8 cellular contexts compared by ENCODE assay signal in genomic region chr1:100037665-100038400, GRCh38.
DNase-seq lines count a peak whose midpoint lies in the region; ATAC-seq and TF ChIP-seq lines count a peak whose summit lies in the region.

No MANE protein-coding gene starts in this region.

- peak; percentile 93 for TF ChIP-seq POLR2A in right lobe of liver (IDR thresholded peaks at IDR 0.05)

- no peaks in the 10 kb centered on the region for H3K27me3 ChIP-seq in BLaER1 treated with 17β-estradiol and CSF1 and Interleukin-3, amounts not matched to agents 10 nM and 100 nM
- no peaks in the 10 kb centered on the region for H3K27me3 ChIP-seq in right lobe of liver

- peak overlapping the region; percentile 60 to 95 (median 84) for H3K4me2 ChIP-seq in BLaER1 treated with 17β-estradiol and CSF1 and Interleukin-3, amounts not matched to agents 10 nM and 100 nM

- peak; percentile 88 for ATAC-seq in HG03442 (IDR thresholded peaks at IDR 0.05; ENCODE audit: unreplicated experiment)
- ATAC-seq in right lobe of liver = peak; percentile 96 to 99 (median 96)

- peaks cover 0 to 7% (median 3%) of the 10 kb centered on the region in 11 experiments; a peak in 8 of 22 replicates for H3K36me3 ChIP-seq in BLaER1 treated with 17β-estradiol and CSF1 and Interleukin-3, amounts not matched to agents 10 nM and 100 nM
- H3K36me3 ChIP-seq in right lobe of liver = no peaks in the 10 kb centered on the region

- peak overlapping the region; percentile 94 to 99 (median 97) for H3K27ac ChIP-seq in BLaER1 treated with 17β-estradiol and CSF1 and Interleukin-3, amounts not matched to agents 10 nM and 100 nM
- peak overlapping the region; percentile 93 to 99 (median 96) for H3K27ac ChIP-seq in right lobe of liver

- H4K20me1 ChIP-seq in BLaER1 treated with 17β-estradiol and CSF1 and Interleukin-3, amounts not matched to agents 10 nM and 100 nM = peaks cover 20 to 45% (median 32%) of the 10 kb centered on the region in 11 experiments; a peak in 20 of 22 replicates

- peak overlapping the region; percentile 83 to 99 (median 94) for H3K4me3 ChIP-seq in BLaER1 treated with 17β-estradiol and CSF1 and Interleukin-3, amounts not matched to agents 10 nM and 100 nM
- H3K4me3 ChIP-seq in right lobe of liver = peak overlapping the region; percentile 70 to 87 (median 80)

- no peak for TF ChIP-seq CTCF in right lobe of liver (IDR thresholded peaks at IDR 0.05)

- peaks cover 19 to 45% (median 31%) of the 10 kb centered on the region in 10 experiments for H3K4me1 ChIP-seq in BLaER1 treated with 17β-estradiol and CSF1 and Interleukin-3, amounts not matched to agents 10 nM and 100 nM
- peaks cover 0 to 14% (median 4%) of the 10 kb centered on the region in 4 donors for H3K4me1 ChIP-seq in right lobe of liver

- WGBS in right lobe of liver (ENCODE audit: insufficient coverage, low coverage, low lambda C conversion rate, missing lambda C conversion rate) = 0% methylated on average over 17 of the region's 61 CpGs

- H3K9ac ChIP-seq in BLaER1 treated with 17β-estradiol and CSF1 and Interleukin-3, amounts not matched to agents 10 nM and 100 nM = peak overlapping the region; percentile 95 to 99 (median 98)

- no peaks in the 10 kb centered on the region; a peak in 1 of 22 replicates for H3K9me3 ChIP-seq in BLaER1 treated with 17β-estradiol and CSF1 and Interleukin-3, amounts not matched to agents 10 nM and 100 nM (replicated peaks in 1 of 11)
- no peaks in the 10 kb centered on the region for H3K9me3 ChIP-seq in right lobe of liver

- DNase-seq in GM19240 (ENCODE audit: insufficient read length, low spot score) = peak; percentile 55
- DNase-seq in NCI-H526 (lab: John Stamatoyannopoulos, UW) = peak; percentile 55 to 92
- peak; percentile 79 to 84 for DNase-seq in activated CD4-positive, alpha-beta T cell treated with anti-CD3 and anti-CD28 coated beads, Interleukin-2, amount 50 U/mL, for 24 hours (ENCODE audit: low read depth in 1 of 2, low spot score in 1 of 2)
- peak; percentile 93 for DNase-seq in dermis blood vessel endothelial cell
- DNase-seq in right lobe of liver = peak; percentile 94 to 95 (median 94)
- DNase-seq in stimulated activated CD4-positive, alpha-beta T cell treated with anti-CD3 and anti-CD28 coated beads, Interleukin-4, amount 100 ng/mL, for 24 hours = peak; percentile 89

- intact Hi-C loops in right lobe of liver (cut with DNase I) = no loop called here

Comparison
In these comparisons a context has a peak if more than half of its experiments do, and no peak if none do; other contexts are left out.
1. Peak in every context shown above with its lines: DNase-seq, ATAC-seq, H3K4me3 ChIP-seq and H3K27ac ChIP-seq.